Comparison of ENCODE assay signal across 8 cellular contexts in genomic region chr9:21964925-21965385, GRCh38. TPM values are rescaled to one million over a fixed set of nuclear protein-coding genes. Genes with fewer than 3 reads are reported as not detected.
DNase-seq lines count a peak whose midpoint lies in the region; ATAC-seq, FAIRE-seq and TF ChIP-seq lines count a peak whose summit lies in the region.

No MANE protein-coding gene starts in this region.

- DNase-seq in Caco-2 (peak in 1 of 2 experiments; percentile 28), MV-4-11 (lab: John Stamatoyannopoulos, UW) (peak; percentile 67), astrocyte (ENCODE audit: low read depth) (peak; percentile 53), left lung (peak in 1 of 2 donors; percentile 78), epidermal melanocyte (ENCODE audit: insufficient read length, low spot score) (no peak), NCI-H1417 (lab: John Stamatoyannopoulos, UW) (no peak)
- peak; percentile 37 for DNase-seq in stimulated activated CD8-positive, alpha-beta memory T cell treated with anti-CD3 and anti-CD28 coated beads, Interleukin-4, amount 100 ng/mL, for 24 hours (ENCODE audit: low read depth)

- no peak overlapping the region for H3K27ac ChIP-seq in astrocyte (ENCODE audit: low read depth, low read length)
- no peak overlapping the region for H3K27ac ChIP-seq in left lung

- peaks cover 17% of the 10 kb centered on the region for H4K20me1 ChIP-seq in astrocyte (ENCODE audit: insufficient read depth, low read length)

- no peak for TF ChIP-seq CTCF in Caco-2 (IDR thresholded peaks at IDR 0.05; ENCODE audit: insufficient read depth in 1 of 2, low read depth in 1 of 2, low read length in 1 of 2, severe bottlenecking in 1 of 2, unreplicated experiment in 1 of 2)
- no peak for TF ChIP-seq CTCF in astrocyte (IDR thresholded peaks at IDR 0.05; ENCODE audit: insufficient read depth, low read depth, low read length)
- TF ChIP-seq CTCF in left lung (IDR thresholded peaks at IDR 0.05) = no peak

- no peaks in the 10 kb centered on the region for H3K9me3 ChIP-seq in Caco-2
- H3K9me3 ChIP-seq in astrocyte (ENCODE audit: insufficient read depth, low read depth, low read length) = peaks cover 4% of the 10 kb centered on the region
- no peaks in the 10 kb centered on the region for H3K9me3 ChIP-seq in left lung

- H3K79me2 ChIP-seq in astrocyte (ENCODE audit: insufficient read depth, low read length) = no peaks in the 10 kb centered on the region

- FAIRE-seq in astrocyte (lab: Jason Lieb, UNC) = no peak

- POLR2A ChIA-PET in Caco-2 (lab: Charles Lee) = no interaction called here

- CTCF ChIA-PET in Caco-2 (lab: Charles Lee) = interaction anchor here (0.7 kb wide), 1 partner anchor 473 kb away, joined by 3 read pairs; no protein-coding TSS in a partner anchor

- BruUV-seq in Caco-2 (replicated peaks; lab: Mats Ljungman, UMichigan) = no TSS peak

- H3K9me3 Mint-ChIP-seq in Caco-2 (ENCODE audit: unreplicated experiment) (no peaks in the 10 kb centered on the region), astrocyte (ENCODE audit: unreplicated experiment) (peaks cover 38% of the 10 kb centered on the region)

- H3K9ac ChIP-seq in astrocyte (ENCODE audit: low read length) = peak overlapping the region; percentile 64

- H3K27me3 Mint-ChIP-seq in Caco-2 (ENCODE audit: insufficient read depth, unreplicated experiment) (no peaks in the 10 kb centered on the region), astrocyte (ENCODE audit: low read depth, unreplicated experiment) (peaks cover 73% of the 10 kb centered on the region)

- ATAC-seq in GM21576 (IDR thresholded peaks at IDR 0.05; ENCODE audit: unreplicated experiment) (peak; percentile 46), left lung (peak; percentile 64)

- H3K4me3 Mint-ChIP-seq in Caco-2 (ENCODE audit: unreplicated experiment) (peak overlapping the region; percentile 66), astrocyte (ENCODE audit: unreplicated experiment) (peak overlapping the region; percentile 75)

- H2AFZ ChIP-seq in astrocyte (ENCODE audit: low read depth, low read length) = peak overlapping the region; percentile 88

- peak overlapping the region; percentile 59 for H3K4me3 ChIP-seq in Caco-2 (ENCODE audit: low read depth, low read length)
- peak overlapping the region; percentile 48 for H3K4me3 ChIP-seq in astrocyte (ENCODE audit: insufficient read depth, low read depth, low read length)
- H3K4me3 ChIP-seq in left lung = peak overlapping the region in 1 of 2 donors; percentile 26

- H3K27me3 ChIP-seq in Caco-2 (replicated peaks; ENCODE audit: control insufficient read depth, insufficient read depth, low read length) = no peaks in the 10 kb centered on the region
- peaks cover 29% of the 10 kb centered on the region for H3K27me3 ChIP-seq in astrocyte (ENCODE audit: insufficient read depth, low read length)
- H3K27me3 ChIP-seq in left lung = peaks cover 76 to 100% of the 10 kb centered on the region in 2 donors

- no peak overlapping the region for H3K27ac Mint-ChIP-seq in Caco-2 (ENCODE audit: unreplicated experiment)
- H3K27ac Mint-ChIP-seq in astrocyte (ENCODE audit: unreplicated experiment) = peak overlapping the region; percentile 53

- H3K4me1 Mint-ChIP-seq in Caco-2 (ENCODE audit: low read depth, unreplicated experiment) (no peaks in the 10 kb centered on the region), astrocyte (ENCODE audit: low read depth, unreplicated experiment) (peaks cover 2% of the 10 kb centered on the region)

- H3K36me3 ChIP-seq in Caco-2 (ENCODE audit: control insufficient read depth, insufficient read depth, low read length) (no peaks in the 10 kb centered on the region), astrocyte (ENCODE audit: insufficient read depth, low read length) (peaks cover 4% of the 10 kb centered on the region), left lung (no peaks in the 10 kb centered on the region)

- intact Hi-C loops in Caco-2 (cut with micrococcal nuclease; ENCODE audit: unreplicated experiment) (loop anchor here (1.0 to 10.0 kb wide), 2 partner anchors 90 to 152 kb away; no protein-coding TSS in a partner anchor), left lung (cut with DNase I) (no loop called here)

- H3K36me3 Mint-ChIP-seq in Caco-2 (ENCODE audit: insufficient read depth, unreplicated experiment) = peaks cover 4% of the 10 kb centered on the region
- peaks cover 17% of the 10 kb centered on the region for H3K36me3 Mint-ChIP-seq in astrocyte (ENCODE audit: low read depth, unreplicated experiment)

- H3K4me2 ChIP-seq in astrocyte (ENCODE audit: low read length) = peak overlapping the region; percentile 91

- H3K4me1 ChIP-seq in Caco-2 = no peaks in the 10 kb centered on the region
- peaks cover 16% of the 10 kb centered on the region for H3K4me1 ChIP-seq in astrocyte (ENCODE audit: insufficient read depth, low read length)
- H3K4me1 ChIP-seq in left lung = peaks cover 10 to 23% of the 10 kb centered on the region in 2 donors

RNA-seq across cellular contexts. Expression of gene CDKN2A, which starts 29.2 kb away (rescaled TPM):
- 46.6 and 48.0 TPM in 2 replicates for total RNA-seq in Caco-2 (2022)
- total RNA-seq in astrocyte = 71.6 and 81.4 TPM in 2 replicates
- total RNA-seq in left lung = 1 to 10 TPM; 1.2 to 1.6 TPM

RNA-seq across cellular contexts. Expression of gene CDKN2B-AS1, which starts 29.6 kb away (rescaled TPM):
- total RNA-seq in Caco-2 (2022) (1.2 and 2.1 TPM in 2 replicates), astrocyte (2.3 TPM in 2 replicates), left lung (1 to 10 TPM in 1 of 2 donors, under 1 TPM in 1; 0.58 to 1.6 TPM)

RNA-seq across cellular contexts. Expression of gene CDKN2B, which starts 44.1 kb away (rescaled TPM):
- total RNA-seq in Caco-2 (2022) = 7.6 and 8.2 TPM in 2 replicates
- 306 and 314 TPM in 2 replicates for total RNA-seq in astrocyte
- total RNA-seq in left lung = 10 to 100 TPM; 17.0 to 75.6 TPM

Comparison
In these comparisons a context has a peak if more than half of its experiments do, and no peak if none do; other contexts are left out.
1. DNase-seq: peak in MV-4-11 (single experiment), astrocyte (single experiment) and stimulated activated CD8-positive, alpha-beta memory T cell treated with anti-CD3 and anti-CD28 coated beads, Interleukin-4, amount 100 ng/mL, for 24 hours (single experiment); none in epidermal melanocyte (single experiment) and NCI-H1417 (0 of 3).
2. RNA of gene CDKN2A, which starts 29.2 kb away (total RNA-seq): 71.6 to 81.4 TPM in astrocyte and 46.6 to 48.0 TPM in Caco-2; 1.2 to 1.6 TPM in left lung; every median in the first group is over 10 times any median in the second.